ENCODE assay signal across 1 cellular context in the genomic region with DNA sequence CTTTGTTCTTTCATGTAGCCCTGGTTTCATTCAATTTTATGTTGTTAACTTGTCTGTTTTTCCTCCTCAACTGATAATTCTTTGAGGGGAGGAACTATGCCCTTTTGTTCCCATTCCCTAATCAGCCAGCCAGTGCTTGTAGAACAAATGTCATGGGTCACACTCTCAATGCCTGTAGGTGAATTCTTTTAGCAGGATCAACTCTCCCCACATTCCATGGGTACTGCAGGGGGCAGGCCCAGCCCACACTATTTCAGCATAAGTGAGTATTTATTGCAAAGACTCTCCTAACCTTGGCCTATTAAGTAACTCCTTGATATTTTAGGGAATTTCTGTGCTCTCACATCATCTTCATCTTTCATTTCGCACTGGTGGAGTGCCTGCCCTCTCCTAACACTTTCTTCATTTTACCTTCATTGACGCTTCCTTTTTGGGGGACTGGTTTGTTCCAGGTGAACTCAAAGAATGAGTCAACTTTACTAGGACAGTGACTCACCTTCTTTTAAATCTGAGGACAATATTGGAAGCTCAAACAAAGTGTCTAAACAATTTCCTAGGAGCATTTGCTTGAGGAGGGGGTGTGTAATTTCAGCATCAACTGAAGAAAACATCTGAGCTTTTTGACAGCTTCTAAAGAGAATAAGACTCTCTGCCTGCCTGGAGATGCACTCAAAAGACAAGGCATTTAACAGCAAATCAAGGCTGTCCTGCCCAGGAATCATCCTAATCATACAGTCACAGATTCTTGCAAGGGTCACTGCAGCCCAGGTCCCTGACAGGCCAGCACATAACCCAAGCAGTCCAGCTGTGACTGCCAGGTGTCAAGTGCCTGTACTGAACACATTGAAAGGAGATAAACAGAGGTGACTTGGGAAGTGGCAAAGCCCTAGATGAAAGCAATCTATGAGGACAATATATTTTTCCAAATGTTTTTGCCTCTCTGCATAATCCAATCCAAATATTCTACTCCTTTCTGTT.
TF ChIP-seq lines count a peak whose summit lies in the region.

No MANE protein-coding gene starts in this region.

TF ChIP-seq in IMR-90, 13 proteins besides CTCF, POLR2A, EP300 and RAD21:
- TF ChIP-seq RCOR1 (IDR thresholded peaks at IDR 0.05; ENCODE audit: insufficient replicate concordance, low read length), result no peak
- TF ChIP-seq SMC3 (IDR thresholded peaks at IDR 0.05; ENCODE audit: low read depth, low read length), result no peak
- TF ChIP-seq MAZ (IDR thresholded peaks at IDR 0.05; ENCODE audit: borderline replicate concordance, low read depth, low read length), result no peak
- no peak for TF ChIP-seq CHD1 (IDR thresholded peaks at IDR 0.05; ENCODE audit: low read depth, low read length)
- no peak for TF ChIP-seq BHLHE40 (IDR thresholded peaks at IDR 0.05; ENCODE audit: low read depth, low read length)
- TF ChIP-seq, protein P1, sequence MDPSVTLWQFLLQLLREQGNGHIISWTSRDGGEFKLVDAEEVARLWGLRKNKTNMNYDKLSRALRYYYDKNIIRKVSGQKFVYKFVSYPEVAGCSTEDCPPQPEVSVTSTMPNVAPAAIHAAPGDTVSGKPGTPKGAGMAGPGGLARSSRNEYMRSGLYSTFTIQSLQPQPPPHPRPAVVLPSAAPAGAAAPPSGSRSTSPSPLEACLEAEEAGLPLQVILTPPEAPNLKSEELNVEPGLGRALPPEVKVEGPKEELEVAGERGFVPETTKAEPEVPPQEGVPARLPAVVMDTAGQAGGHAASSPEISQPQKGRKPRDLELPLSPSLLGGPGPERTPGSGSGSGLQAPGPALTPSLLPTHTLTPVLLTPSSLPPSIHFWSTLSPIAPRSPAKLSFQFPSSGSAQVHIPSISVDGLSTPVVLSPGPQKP (IDR thresholded peaks at IDR 0.05; ENCODE audit: borderline replicate concordance, low read depth, low read length), result no peak
- TF ChIP-seq MXI1 (IDR thresholded peaks at IDR 0.05; ENCODE audit: borderline replicate concordance, low read depth, low read length), result no peak
- TF ChIP-seq, protein P2, sequence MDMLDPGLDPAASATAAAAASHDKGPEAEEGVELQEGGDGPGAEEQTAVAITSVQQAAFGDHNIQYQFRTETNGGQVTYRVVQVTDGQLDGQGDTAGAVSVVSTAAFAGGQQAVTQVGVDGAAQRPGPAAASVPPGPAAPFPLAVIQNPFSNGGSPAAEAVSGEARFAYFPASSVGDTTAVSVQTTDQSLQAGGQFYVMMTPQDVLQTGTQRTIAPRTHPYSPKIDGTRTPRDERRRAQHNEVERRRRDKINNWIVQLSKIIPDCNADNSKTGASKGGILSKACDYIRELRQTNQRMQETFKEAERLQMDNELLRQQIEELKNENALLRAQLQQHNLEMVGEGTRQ (IDR thresholded peaks at IDR 0.05; ENCODE audit: low read depth, low read length), result no peak
- TF ChIP-seq NFE2L2 (IDR thresholded peaks at IDR 0.05; ENCODE audit: low read depth, low read length), result no peak
- TF ChIP-seq FOS (IDR thresholded peaks at IDR 0.05; ENCODE audit: low read depth, low read length), result no peak
- no peak for TF ChIP-seq CEBPB (IDR thresholded peaks at IDR 0.05; ENCODE audit: low read depth, low read length)
- no peak for TF ChIP-seq MAFK (IDR thresholded peaks at IDR 0.05; ENCODE audit: low read depth, low read length)
- no peak for TF ChIP-seq RFX5 (IDR thresholded peaks at IDR 0.05; ENCODE audit: low read depth, low read length)
